ENCODE assay signal across 8 cellular contexts in genomic region chr6:16758163-16758975, GRCh38. TPM values are rescaled to one million over a fixed set of nuclear protein-coding genes. Genes with fewer than 3 reads are reported as not detected.
DNase-seq lines count a peak whose midpoint lies in the region; ATAC-seq and TF ChIP-seq lines count a peak whose summit lies in the region.

No MANE protein-coding gene starts in this region.

- peak overlapping the region; percentile 98 for H3K27ac ChIP-seq in effector memory CD4-positive, alpha-beta T cell (ENCODE audit: insufficient read depth, low read length, poor library complexity, severe bottlenecking)
- peak overlapping the region; percentile 98 for H3K27ac ChIP-seq in neural cell (ENCODE audit: low read length)

- no peaks in the 10 kb centered on the region for H3K9me3 ChIP-seq in effector memory CD4-positive, alpha-beta T cell (ENCODE audit: control insufficient read depth, low read length)
- no peaks in the 10 kb centered on the region for H3K9me3 ChIP-seq in neural cell (ENCODE audit: low read length)

- ATAC-seq in HG03442 (IDR thresholded peaks at IDR 0.05; ENCODE audit: unreplicated experiment): no peak

- H3K79me2 ChIP-seq in neural cell (replicated peaks; ENCODE audit: insufficient read depth, low read length): peaks cover 39% of the 10 kb centered on the region

- peak overlapping the region; percentile 97 for H3K9ac ChIP-seq in neural cell (ENCODE audit: low read length)

- H4K20me1 ChIP-seq in neural cell (ENCODE audit: insufficient read depth): no peaks in the 10 kb centered on the region

- peak; percentile 34 for TF ChIP-seq EP300 in neural cell (conservative IDR thresholded peaks at IDR 0.05; ENCODE audit: poor library complexity, severe bottlenecking)

- peaks cover 6% of the 10 kb centered on the region for H3K36me3 ChIP-seq in effector memory CD4-positive, alpha-beta T cell (ENCODE audit: control insufficient read depth, insufficient read depth, low read length)
- no peaks in the 10 kb centered on the region for H3K36me3 ChIP-seq in neural cell (ENCODE audit: insufficient read depth, low read length)

- H3K27me3 ChIP-seq in effector memory CD4-positive, alpha-beta T cell (replicated peaks; ENCODE audit: control insufficient read depth, insufficient read depth, low read length, poor library complexity, severe bottlenecking): no peaks in the 10 kb centered on the region
- no peaks in the 10 kb centered on the region for H3K27me3 ChIP-seq in neural cell (ENCODE audit: insufficient read depth, low read depth, low read length)

- peak; percentile 37 for TF ChIP-seq RAD21 in neural cell (conservative IDR thresholded peaks at IDR 0.05)

- peak overlapping the region; percentile 79 for H3K4me3 ChIP-seq in effector memory CD4-positive, alpha-beta T cell (ENCODE audit: insufficient read depth, low read depth, low read length, poor library complexity, severe bottlenecking)
- peak overlapping the region; percentile 82 for H3K4me3 ChIP-seq in neural cell (ENCODE audit: low read length)

- H3K9me2 ChIP-seq in neural cell (ENCODE audit: insufficient read depth, low read length): no peaks in the 10 kb centered on the region

- no peak overlapping the region for H2AFZ ChIP-seq in neural cell (ENCODE audit: low read depth, low read length)

- peaks cover 11% of the 10 kb centered on the region for H3F3A ChIP-seq in neural cell (ENCODE audit: insufficient read depth, low read length, poor library complexity, severe bottlenecking)

- H3K4me2 ChIP-seq in neural cell (ENCODE audit: low read length): peak overlapping the region; percentile 79

- no peak for TF ChIP-seq CTCF in neural cell (IDR thresholded peaks at IDR 0.05; ENCODE audit: poor library complexity, severe bottlenecking)

- DNase-seq in SKM-1 treated with dmso at 0.1 percent for 144 hours (lab: John Stamatoyannopoulos, UW; ENCODE audit: unreplicated experiment) (peak; percentile 11), SKM-1 (lab: John Stamatoyannopoulos, UW; ENCODE audit: unreplicated experiment) (no peak), NOMO-1 treated with DMSO at 0.1 percent for 48 hours (lab: John Stamatoyannopoulos, UW; ENCODE audit: unreplicated experiment) (peak; percentile 20), NCI-H226 (no peak), OCI-M2 (lab: John Stamatoyannopoulos, UW; ENCODE audit: unreplicated experiment) (no peak)
- peak in 1 of 3 donors; percentile 17 for DNase-seq in effector memory CD4-positive, alpha-beta T cell

- H3K4me1 ChIP-seq in effector memory CD4-positive, alpha-beta T cell (ENCODE audit: control insufficient read depth, insufficient read depth, low read length, poor library complexity, severe bottlenecking): peaks cover 10% of the 10 kb centered on the region

TF ChIP-seq in neural cell, 6 proteins besides CTCF, POLR2A, EP300 and RAD21:
- TF ChIP-seq MXI1 (conservative IDR thresholded peaks at IDR 0.05; ENCODE audit: poor library complexity, severe bottlenecking) (peak; percentile 47), EZH2 (IDR thresholded peaks at IDR 0.05; ENCODE audit: borderline replicate concordance, insufficient read depth, low read length, poor library complexity, severe bottlenecking) (no peak), POLR2AphosphoS5 (IDR thresholded peaks at IDR 0.05) (peak; percentile 61), TAF1 (IDR thresholded peaks at IDR 0.05; ENCODE audit: low read depth) (no peak)

RNA-seq across cellular contexts. Expression of gene ATXN1, which starts 2.9 kb away (rescaled TPM):
- 23.6 and 28.2 TPM in 2 replicates for polyA plus RNA-seq in neural cell
- 103 and 128 TPM in 2 replicates for polyA minus RNA-seq in neural cell

Comparison
In these comparisons a context has a peak if more than half of its experiments do, and no peak if none do; other contexts are left out.
1. DNase-seq: peak in SKM-1 treated with dmso at 0.1 percent for 144 hours (single experiment) and NOMO-1 treated with DMSO at 0.1 percent for 48 hours (single experiment); none in SKM-1 (single experiment), NCI-H226 (single experiment) and OCI-M2 (single experiment).